ENCODE assay signal across 17 cellular contexts in genomic region chr7:105775580-105775979, GRCh38.
DNase-seq lines count a peak whose midpoint lies in the region; ATAC-seq, FAIRE-seq and TF ChIP-seq lines count a peak whose summit lies in the region.
"Had no signal": no experiment of that assay in that cellular context is flagged by ENCODE, and none has a peak within 500 bp of the region (broad histone marks: within the 10 kb centered on the region; RNA-seq: fewer than 3 reads in every experiment).

No MANE protein-coding gene starts in this region.

- peak overlapping the region; percentile 54 for H3K4me2 ChIP-seq in PC-3 (ENCODE audit: low read length)
- H3K4me2 ChIP-seq in H1 (ENCODE audit: insufficient read depth in 1 of 2, low read depth in 2 of 2, low read length in 2 of 2): peak overlapping the region; percentile 43 to 50
- no peak overlapping the region for H3K4me2 ChIP-seq in neural progenitor cell
- H3K4me2 ChIP-seq: hepatocyte had no signal

- peak overlapping the region; percentile 76; the same call in 1 of the 2 replicates for H2AK5ac ChIP-seq in H1 (ENCODE audit: low read depth, low read length)

- no peak overlapping the region for H2BK20ac ChIP-seq in H1 (ENCODE audit: low read length)

- peak overlapping the region; percentile 96 for H3K27ac Mint-ChIP-seq in neural progenitor cell

- no peak overlapping the region for H2BK15ac ChIP-seq in H1 (ENCODE audit: low read length)

- peak overlapping the region; percentile 95; the same call in 1 of the 2 replicates for H2BK12ac ChIP-seq in H1 (ENCODE audit: low read depth, low read length)

- no peak for ATAC-seq in PC-3
- no peak for ATAC-seq in heart right ventricle
- ATAC-seq: GM12878, left colon had no signal

- FAIRE-seq in H1 (lab: Jason Lieb, UNC): no peak
- FAIRE-seq: G401.6, GM12878 had no signal

- peak overlapping the region; percentile 13 for H4K91ac ChIP-seq in H1 (replicated peaks; ENCODE audit: insufficient read length, low read length)

- no peak overlapping the region for H3K14ac ChIP-seq in H1 (ENCODE audit: insufficient read length)

- H3K4me1 ChIP-seq in PC-3 (ENCODE audit: insufficient read depth, low read length) (peaks cover 34% of the 10 kb centered on the region), H1 (replicated peaks in 1 of 4; ENCODE audit: control insufficient read depth in 3 of 4, insufficient read depth in 4 of 4, low read length in 3 of 4) (peaks cover 21 to 34% (median 32%) of the 10 kb centered on the region in 4 experiments), neural progenitor cell (peaks cover 19% of the 10 kb centered on the region), tibial nerve (peaks cover 0 to 36% (median 16%) of the 10 kb centered on the region in 4 donors), heart right ventricle (peaks cover 0 to 21% (median 4%) of the 10 kb centered on the region in 9 donors)

- no peak overlapping the region for H3K56ac ChIP-seq in H1 (replicated peaks; ENCODE audit: insufficient read length, low read depth, low read length)

- peaks cover 2% of the 10 kb centered on the region; the same call in 1 of the 2 replicates for H3K23me2 ChIP-seq in H1 (ENCODE audit: low read depth, low read length)

- H3K27me3 Mint-ChIP-seq in neural progenitor cell (ENCODE audit: insufficient read depth, low read depth): no peaks in the 10 kb centered on the region

- H3K27me3 ChIP-seq in PC-3 (ENCODE audit: low read length): no peaks in the 10 kb centered on the region
- H3K27me3 ChIP-seq in H1 (replicated peaks in 1 of 4; ENCODE audit: control insufficient read depth in 3 of 4, extremely low read depth in 1 of 4, insufficient read depth in 3 of 4, low read length in 3 of 4): no peaks in the 10 kb centered on the region
- no peaks in the 10 kb centered on the region for H3K27me3 ChIP-seq in neural progenitor cell
- H3K27me3 ChIP-seq in tibial nerve: no peaks in the 10 kb centered on the region
- no peaks in the 10 kb centered on the region for H3K27me3 ChIP-seq in heart right ventricle
- H3K27me3 ChIP-seq: hepatocyte had no signal

- H3K79me2 ChIP-seq in PC-3 (ENCODE audit: low read length) (no peaks in the 10 kb centered on the region), H1 (ENCODE audit: control insufficient read depth in 1 of 2, insufficient read depth in 2 of 2, low read length in 2 of 2) (no peaks in the 10 kb centered on the region), neural progenitor cell (ENCODE audit: low read depth) (no peaks in the 10 kb centered on the region)
- H3K79me2 ChIP-seq: hepatocyte had no signal

- DNase-seq in PC-3 (no peak), H1 (ENCODE audit: low read depth in 1 of 2, low spot score in 2 of 2) (no peak), neural progenitor cell (ENCODE audit: low spot score) (no peak), tibial nerve (ENCODE audit: low spot score in 2 of 2) (no peak), heart right ventricle (no peak), DMS114 treated with DMSO at 0.1 percent for 48 hours (lab: John Stamatoyannopoulos, UW; ENCODE audit: unreplicated experiment) (no peak)
- DNase-seq in activated effector memory CD4-positive, alpha-beta T cell treated with anti-CD3 and anti-CD28 coated beads, Interleukin-2, amount 50 U/mL, for 16 hours: no peak
- DNase-seq: activated CD4-positive, alpha-beta T cell treated with anti-CD3 and anti-CD28 coated beads, Interleukin-2, amount 50 U/mL, for 1 hour; NCI-H1694 treated with DMSO at 0.1 percent for 48 hours; NCI-H446 treated with DMSO at 0.1 percent for 48 hours; nucleus accumbens; RPMI8226; stimulated activated CD4-positive, alpha-beta T cell treated with anti-CD3 and anti-CD28 coated beads, Interleukin-2, amount 100 ng/mL, for 24 hours had no signal

- H2BK5ac ChIP-seq in H1 (ENCODE audit: low read depth, low read length): peak overlapping the region; percentile 73; the same call in 1 of the 2 replicates

- no peaks in the 10 kb centered on the region for H3K9me3 Mint-ChIP-seq in neural progenitor cell

- H3K9ac ChIP-seq in PC-3 (ENCODE audit: low read length): no peak overlapping the region
- peak overlapping the region in 1 of 4 experiments; percentile 20; a peak in 1 of 7 replicates for H3K9ac ChIP-seq in H1 (replicated peaks in 1 of 4; ENCODE audit: extremely low read depth in 1 of 4, low read depth in 3 of 4, low read length in 3 of 4)
- H3K9ac ChIP-seq in neural progenitor cell: no peak overlapping the region

- TF ChIP-seq RAD21 in H1 (IDR thresholded peaks at IDR 0.05 in 1 of 2, conservative IDR thresholded peaks at IDR 0.05 in 1 of 2; ENCODE audit: low read depth in 2 of 2, low read length in 2 of 2): no peak

- no peak overlapping the region for H3K23ac ChIP-seq in H1 (ENCODE audit: insufficient read length)

- peak overlapping the region; percentile 80 for H3K27ac ChIP-seq in PC-3 (ENCODE audit: low read length)
- peak overlapping the region; percentile 29 for H3K27ac ChIP-seq in H1 (ENCODE audit: low read depth, low read length)
- H3K27ac ChIP-seq in neural progenitor cell: no peak overlapping the region
- H3K27ac ChIP-seq in tibial nerve: peak overlapping the region in 3 of 4 donors; percentile 5 to 69 (median 58)
- peak overlapping the region in 1 of 10 donors; percentile 14 for H3K27ac ChIP-seq in heart right ventricle
- H3K27ac ChIP-seq: hepatocyte had no signal

- H3K4me3 ChIP-seq in PC-3 (ENCODE audit: low read length) (peak overlapping the region; percentile 1; the same call in 1 of the 2 replicates), H1 (ENCODE audit: extremely low read depth in 1 of 4, insufficient read depth in 2 of 4, low read depth in 3 of 4, low read length in 4 of 4) (peak overlapping the region in 1 of 4 experiments; percentile 15; a peak in 1 of 8 replicates), neural progenitor cell (no peak overlapping the region), tibial nerve (no peak overlapping the region), heart right ventricle (no peak overlapping the region)
- H3K4me3 ChIP-seq: GM12878, hepatocyte had no signal

- no peak overlapping the region for H3K4ac ChIP-seq in H1 (replicated peaks; ENCODE audit: insufficient read length, low read depth, low read length)

- BruUV-seq in PC-3 (replicated peaks; lab: Mats Ljungman, UMichigan): no TSS peak

- H3K9me2 ChIP-seq in PC-3 (replicated peaks; ENCODE audit: low read length): no peaks in the 10 kb centered on the region

- CTCF ChIA-PET in PC-3 (lab: Charles Lee): interaction anchor here (0.6 kb wide), 1 partner anchor 19 kb away, joined by 3 read pairs; no protein-coding TSS in a partner anchor
- CTCF ChIA-PET in H1 (lab: Charles Lee; ENCODE audit: partially characterized antibody): interaction anchor here (0.7 to 2.6 kb wide), 10 partner anchors 10 to 256 kb away, joined by 3 to 11 read pairs (median 3); no protein-coding TSS in a partner anchor

- H3F3A ChIP-seq in PC-3 (ENCODE audit: low read length, unreplicated experiment): no peaks in the 10 kb centered on the region
- H3F3A ChIP-seq in neural progenitor cell (ENCODE audit: low read depth): no peaks in the 10 kb centered on the region

- H3K9me3 ChIP-seq in PC-3 (ENCODE audit: low read length) (no peaks in the 10 kb centered on the region), H1 (ENCODE audit: insufficient read depth in 2 of 2, low read depth in 1 of 2, low read length in 1 of 2) (no peaks in the 10 kb centered on the region), neural progenitor cell (ENCODE audit: low read depth) (no peaks in the 10 kb centered on the region), tibial nerve (peaks cover 0 to 4% (median 0%) of the 10 kb centered on the region in 4 donors), heart right ventricle (peaks cover 0 to 8% (median 0%) of the 10 kb centered on the region in 11 donors)

- H2BK120ac ChIP-seq in H1 (replicated peaks; ENCODE audit: low read depth, low read length): peak overlapping the region; percentile 49

- peaks cover 4% of the 10 kb centered on the region; the same call in 1 of the 2 replicates for H3K36me3 ChIP-seq in PC-3 (ENCODE audit: low read depth, low read length)
- no peaks in the 10 kb centered on the region for H3K36me3 ChIP-seq in H1 (ENCODE audit: control insufficient read depth in 2 of 4, insufficient read depth in 4 of 4, low read length in 3 of 4)
- H3K36me3 ChIP-seq in neural progenitor cell: no peaks in the 10 kb centered on the region
- no peaks in the 10 kb centered on the region for H3K36me3 ChIP-seq in tibial nerve
- no peaks in the 10 kb centered on the region for H3K36me3 ChIP-seq in heart right ventricle

- no peak overlapping the region for H4K8ac ChIP-seq in H1 (ENCODE audit: extremely low read depth, insufficient read depth, low read length)

- 70% methylated on average over 6 of the region's 6 CpGs; no CpG with 5 or more reads in 1 of the 2 experiments for WGBS in H1 (ENCODE audit: extremely low coverage in 1 of 2, insufficient coverage in 1 of 2, insufficient read length in 1 of 2, insufficient replicate concordance in 2 of 2, low coverage in 1 of 2, low lambda C conversion rate in 2 of 2, missing lambda C conversion rate in 1 of 2), 2 experiments
- WGBS in tibial nerve, 2 donors: 53 to 56% methylated on average over 6 of the region's 6 CpGs
- 92% methylated on average over 6 of the region's 6 CpGs for WGBS in heart right ventricle, 2 donors

- peak overlapping the region; percentile 37 for H3K4me3 Mint-ChIP-seq in neural progenitor cell

- H3K4me1 Mint-ChIP-seq in neural progenitor cell: peaks cover 65% of the 10 kb centered on the region

- H2AFZ ChIP-seq in PC-3 (ENCODE audit: low read length) (no peak overlapping the region), H1 (ENCODE audit: low read length) (no peak overlapping the region), neural progenitor cell (replicated peaks) (no peak overlapping the region)
- H2AFZ ChIP-seq: hepatocyte had no signal

- TF ChIP-seq EP300 in H1 (IDR thresholded peaks at IDR 0.05; ENCODE audit: borderline replicate concordance in 1 of 2, low read depth in 2 of 2, low read length in 2 of 2) (no peak), tibial nerve (IDR thresholded peaks at IDR 0.05) (no peak)

- TF ChIP-seq CTCF in PC-3 (conservative IDR thresholded peaks at IDR 0.05; ENCODE audit: low read depth, low read length): no peak
- TF ChIP-seq CTCF in H1 (IDR thresholded peaks at IDR 0.05; ENCODE audit: control extremely low read depth in 1 of 3, insufficient read depth in 1 of 3, low read depth in 1 of 3, low read length in 3 of 3): no peak
- TF ChIP-seq CTCF in neural progenitor cell (IDR thresholded peaks at IDR 0.05): no peak
- TF ChIP-seq CTCF in tibial nerve (IDR thresholded peaks at IDR 0.05): no peak
- no peak for TF ChIP-seq CTCF in heart right ventricle (IDR thresholded peaks at IDR 0.05)

- H4K5ac ChIP-seq in H1 (ENCODE audit: insufficient read length, low read depth, low read length): no peak overlapping the region

- no peaks in the 10 kb centered on the region; the same call in 1 of the 2 replicates for H3K79me1 ChIP-seq in H1 (ENCODE audit: low read depth, low read length)

- peaks cover 8% of the 10 kb centered on the region for H3K36me3 Mint-ChIP-seq in neural progenitor cell

- no peaks in the 10 kb centered on the region for H4K20me1 ChIP-seq in PC-3 (ENCODE audit: low read length)
- no peaks in the 10 kb centered on the region for H4K20me1 ChIP-seq in H1 (replicated peaks in 1 of 2; ENCODE audit: control insufficient read depth in 1 of 2, insufficient read depth in 2 of 2, low read length in 2 of 2)
- H4K20me1 ChIP-seq in neural progenitor cell (ENCODE audit: low read depth): peaks cover 48% of the 10 kb centered on the region

- TF ChIP-seq POLR2A in H1 (IDR thresholded peaks at IDR 0.05; ENCODE audit: control extremely low read depth in 1 of 2, low read depth in 2 of 2, low read length in 2 of 2) (no peak), tibial nerve (IDR thresholded peaks at IDR 0.05) (no peak)

- H3K18ac ChIP-seq in H1 (ENCODE audit: extremely low read depth, low read length): peak overlapping the region; percentile 55

- POLR2A ChIA-PET in PC-3 (lab: Charles Lee; ENCODE audit: unreplicated experiment): no interaction called here
- POLR2A ChIA-PET in H1 (lab: Charles Lee; ENCODE audit: partially characterized antibody): interaction anchor here (0.8 to 2.8 kb wide), 8 partner anchors 8 to 132 kb away, joined by 3 to 11 read pairs (median 4); no protein-coding TSS in a partner anchor

- intact Hi-C loops in PC-3 (cut with micrococcal nuclease) (no loop called here), heart right ventricle (cut with DNase I) (no loop called here)
